Comparison of ENCODE assay signal across 14 cellular contexts in genomic region chr3:190229632-190230424, GRCh38.
A peak's percentile ranks its signal among the peaks of the same experiment; 100 is the strongest.
DNase-seq lines count a peak whose midpoint lies in the region; ATAC-seq and TF ChIP-seq lines count a peak whose summit lies in the region.
"Had no signal": no experiment of that assay in that cellular context is flagged by ENCODE, and none has a peak within 500 bp of the region (broad histone marks: within the 10 kb centered on the region; RNA-seq: fewer than 3 reads in every experiment).

No MANE protein-coding gene starts in this region.

- DNase-seq in A673 (ENCODE audit: low spot score) (peak; percentile 10), HCT116 (ENCODE audit: low read depth, low spot score) (no peak), fibroblast of lung (ENCODE audit: low read depth in 2 of 2) (peak; percentile 19 to 77), cerebellar nuclear complex (lab: John Stamatoyannopoulos, UW) (no peak), left cardiac atrium (no peak)
- no peak for DNase-seq in naive thymus-derived CD4-positive, alpha-beta T cell
- DNase-seq in stimulated activated CD4-positive, alpha-beta T cell treated with anti-CD3 and anti-CD28 coated beads, Interleukin-12 subunit alpha, Interleukin-12 subunit beta, amount 100 ng/mL, for 4 hours, result no peak
- DNase-seq: activated CD8-positive, alpha-beta T cell treated with anti-CD3 and anti-CD28 coated beads, Interleukin-2, amount 10 ng/mL, durations not matched to agents 7 days and 5 days; hypothalamus; upper lobe of right lung had no signal

- no peak overlapping the region for H3K4me3 Mint-ChIP-seq in naive thymus-derived CD4-positive, alpha-beta T cell
- H3K4me3 Mint-ChIP-seq: activated CD8-positive, alpha-beta T cell treated with anti-CD3 and anti-CD28 coated beads, Interleukin-2, amount 10 ng/mL, durations not matched to agents 7 days and 5 days; neural crest cell had no signal

- RAD21 ChIA-PET in HCT116 (lab: Charles Lee; ENCODE audit: low non-redundant PET in 1 of 2, low total read pairs in 2 of 2, uncharacterized antibody in 2 of 2, unreplicated experiment in 2 of 2), result no interaction called here

- peaks cover 0 to 10% (median 6%) of the 10 kb centered on the region in 5 donors for H3K27me3 Mint-ChIP-seq in naive thymus-derived CD4-positive, alpha-beta T cell

- ATAC-seq in HCT116 (no peak), left cardiac atrium (no peak)
- no peak for ATAC-seq in naive thymus-derived CD4-positive, alpha-beta T cell
- ATAC-seq: activated CD8-positive, alpha-beta T cell treated with anti-CD3 and anti-CD28 coated beads, Interleukin-2, amount 10 ng/mL, durations not matched to agents 7 days and 5 days; Right ventricle myocardium inferior; upper lobe of right lung had no signal

- H4K20me1 ChIP-seq in HCT116 (ENCODE audit: insufficient read depth) (no peaks in the 10 kb centered on the region), OCI-LY3 (ENCODE audit: insufficient read depth, low read length) (no peaks in the 10 kb centered on the region), fibroblast of lung (ENCODE audit: control insufficient read depth, extremely low read depth, insufficient read depth, low read length) (no peaks in the 10 kb centered on the region)

- no peak overlapping the region for H3K27ac Mint-ChIP-seq in naive thymus-derived CD4-positive, alpha-beta T cell
- H3K27ac Mint-ChIP-seq: activated CD8-positive, alpha-beta T cell treated with anti-CD3 and anti-CD28 coated beads, Interleukin-2, amount 10 ng/mL, durations not matched to agents 7 days and 5 days had no signal

- no peak for TF ChIP-seq POLR2A in HCT116 (IDR thresholded peaks at IDR 0.05; ENCODE audit: borderline replicate concordance, extremely low read depth, insufficient read depth, insufficient read length)

- no peaks in the 10 kb centered on the region for H3K4me1 Mint-ChIP-seq in naive thymus-derived CD4-positive, alpha-beta T cell
- H3K4me1 Mint-ChIP-seq: neural crest cell had no signal

- H3K79me2 ChIP-seq in HCT116 (ENCODE audit: insufficient read depth, low read length) (no peaks in the 10 kb centered on the region), OCI-LY3 (ENCODE audit: low read length) (no peaks in the 10 kb centered on the region), fibroblast of lung (ENCODE audit: control insufficient read depth, insufficient read depth, low read length) (no peaks in the 10 kb centered on the region)

- no peaks in the 10 kb centered on the region for H3K9me3 Mint-ChIP-seq in naive thymus-derived CD4-positive, alpha-beta T cell
- H3K9me3 Mint-ChIP-seq: neural crest cell had no signal

- peaks cover 34% of the 10 kb centered on the region for H3K4me1 ChIP-seq in A673 (ENCODE audit: insufficient read depth, low read length, poor library complexity, severe bottlenecking)
- peaks cover 0 to 5% of the 10 kb centered on the region in 2 experiments; a peak in 1 of 4 replicates for H3K4me1 ChIP-seq in HCT116 (ENCODE audit: control insufficient read depth in 1 of 2, insufficient read depth in 2 of 2, low read length in 2 of 2)
- H3K4me1 ChIP-seq in OCI-LY3 (ENCODE audit: low read length), result peaks cover 43% of the 10 kb centered on the region
- no peaks in the 10 kb centered on the region for H3K4me1 ChIP-seq in fibroblast of lung (ENCODE audit: control insufficient read depth, extremely low read depth, insufficient read depth, low read length)
- no peaks in the 10 kb centered on the region for H3K4me1 ChIP-seq in naive thymus-derived CD4-positive, alpha-beta T cell (ENCODE audit: control insufficient read depth in 2 of 2, insufficient read depth in 2 of 2, low read length in 2 of 2)

- TF ChIP-seq CTCF in A673 (conservative IDR thresholded peaks at IDR 0.05; ENCODE audit: low read depth, low read length) (no peak), HCT116 (IDR thresholded peaks at IDR 0.05 in 2 of 3, conservative IDR thresholded peaks at IDR 0.05 in 1 of 3; ENCODE audit: borderline replicate concordance in 1 of 3, insufficient read depth in 1 of 3, low read depth in 2 of 3, low read length in 2 of 3) (no peak), OCI-LY3 (IDR thresholded peaks at IDR 0.05; ENCODE audit: low read depth, low read length) (no peak), fibroblast of lung (conservative IDR thresholded peaks at IDR 0.05 in 1 of 2, IDR thresholded peaks at IDR 0.05 in 1 of 2; ENCODE audit: low read depth in 1 of 2, low read length in 2 of 2) (no peak)

- H3K27ac ChIP-seq in A673 (ENCODE audit: low read depth, low read length, poor library complexity, severe bottlenecking), result no peak overlapping the region
- H3K27ac ChIP-seq in HCT116 (ENCODE audit: low read depth, low read length), result no peak overlapping the region
- H3K27ac ChIP-seq in OCI-LY3 (ENCODE audit: low read length), result no peak overlapping the region
- H3K27ac ChIP-seq in fibroblast of lung (ENCODE audit: insufficient read depth, low read length), result no peak overlapping the region
- H3K27ac ChIP-seq in naive thymus-derived CD4-positive, alpha-beta T cell (ENCODE audit: low read depth, low read length), result no peak overlapping the region
- H3K27ac ChIP-seq: cardiac muscle cell, upper lobe of right lung had no signal

- intact Hi-C loops in A673 (cut with micrococcal nuclease; ENCODE audit: unreplicated experiment) (loop anchor here (5.0 kb wide), 1 partner anchor 197 kb away; no protein-coding TSS in a partner anchor), HCT116 (cut with micrococcal nuclease) (loop anchor here (5.0 to 10.0 kb wide), 2 partner anchors 192 to 465 kb away; no protein-coding TSS in a partner anchor), left cardiac atrium (cut with DNase I) (loop anchor here (5.0 to 10.0 kb wide), 4 partner anchors 92 to 195 kb away; partner anchors contain the start of genes CLDN1 (in 2 of the 2) and CLDN16 (in 1 of the 2))
- intact Hi-C loops in naive thymus-derived CD4-positive, alpha-beta T cell (cut with micrococcal nuclease), result loop anchor here (1.0 to 10.0 kb wide), 3 partner anchors 92 to 467 kb away; partner anchors contain the start of gene CLDN1 (in 1 of the 2)

- POLR2A ChIA-PET in A673 (lab: Charles Lee; ENCODE audit: low non-redundant PET), result no interaction called here
- POLR2A ChIA-PET in HCT116 (lab: Charles Lee), result no interaction called here
- POLR2A ChIA-PET in naive thymus-derived CD4-positive, alpha-beta T cell (lab: Charles Lee), result no interaction called here

- CTCF ChIA-PET in A673 (lab: Charles Lee) (no interaction called here), HCT116 (lab: Charles Lee) (no interaction called here)
- CTCF ChIA-PET in naive thymus-derived CD4-positive, alpha-beta T cell (lab: Charles Lee), result interaction anchor here (1.1 kb wide), 1 partner anchor 9 kb away, joined by 5 read pairs; no protein-coding TSS in a partner anchor

- H3K4me3 ChIP-seq in A673 (ENCODE audit: low read depth, low read length, poor library complexity, severe bottlenecking) (no peak overlapping the region), HCT116 (replicated peaks in 1 of 2; ENCODE audit: low read depth in 1 of 2, low read length in 2 of 2) (no peak overlapping the region), OCI-LY3 (ENCODE audit: low read length) (no peak overlapping the region), fibroblast of lung (replicated peaks in 1 of 4; ENCODE audit: control extremely low read depth in 1 of 4, insufficient read depth in 1 of 4, low read depth in 3 of 4, low read length in 4 of 4) (no peak overlapping the region)
- no peak overlapping the region for H3K4me3 ChIP-seq in naive thymus-derived CD4-positive, alpha-beta T cell (ENCODE audit: low read length)
- H3K4me3 ChIP-seq: cardiac muscle cell, upper lobe of right lung had no signal

- H3K9me2 ChIP-seq in HCT116 (ENCODE audit: insufficient read depth), result no peaks in the 10 kb centered on the region

- H2AFZ ChIP-seq in HCT116 (ENCODE audit: low read depth, low read length, poor library complexity, severe bottlenecking), result no peak overlapping the region
- no peak overlapping the region for H2AFZ ChIP-seq in OCI-LY3 (ENCODE audit: low read depth, low read length)
- no peak overlapping the region for H2AFZ ChIP-seq in fibroblast of lung (ENCODE audit: low read length)

- H3K9ac ChIP-seq in HCT116 (ENCODE audit: low read length) (no peak overlapping the region), OCI-LY3 (ENCODE audit: low read length) (no peak overlapping the region), fibroblast of lung (ENCODE audit: insufficient read depth, low read length) (no peak overlapping the region)

- H3K4me2 ChIP-seq in HCT116 (ENCODE audit: low read length), result peak overlapping the region; percentile 28
- H3K4me2 ChIP-seq in OCI-LY3 (ENCODE audit: low read length), result peak overlapping the region; percentile 41
- no peak overlapping the region for H3K4me2 ChIP-seq in fibroblast of lung (ENCODE audit: extremely low read depth, insufficient read depth, low read length)

- H3K9me3 ChIP-seq in A673 (ENCODE audit: low read depth, low read length, poor library complexity, severe bottlenecking) (no peaks in the 10 kb centered on the region), HCT116 (ENCODE audit: control insufficient read depth in 1 of 2, insufficient read depth in 1 of 2, low read depth in 1 of 2, low read length in 2 of 2) (no peaks in the 10 kb centered on the region), OCI-LY3 (ENCODE audit: insufficient read depth, low read length) (no peaks in the 10 kb centered on the region), fibroblast of lung (ENCODE audit: control insufficient read depth, insufficient read depth, low read depth, low read length) (no peaks in the 10 kb centered on the region)
- H3K9me3 ChIP-seq in naive thymus-derived CD4-positive, alpha-beta T cell (ENCODE audit: control insufficient read depth in 2 of 3, low read length in 3 of 3), result no peaks in the 10 kb centered on the region
- H3K9me3 ChIP-seq: upper lobe of right lung had no signal

- H3K36me3 Mint-ChIP-seq in naive thymus-derived CD4-positive, alpha-beta T cell, result no peaks in the 10 kb centered on the region

- no peaks in the 10 kb centered on the region for H3K27me3 ChIP-seq in A673 (replicated peaks; ENCODE audit: insufficient read depth, low read depth, low read length, poor library complexity)
- no peaks in the 10 kb centered on the region for H3K27me3 ChIP-seq in HCT116 (ENCODE audit: insufficient read depth, low read length)
- no peaks in the 10 kb centered on the region for H3K27me3 ChIP-seq in OCI-LY3 (ENCODE audit: low read depth, low read length)
- H3K27me3 ChIP-seq in fibroblast of lung (ENCODE audit: control insufficient read depth, insufficient read depth, low read length), result no peaks in the 10 kb centered on the region
- no peaks in the 10 kb centered on the region for H3K27me3 ChIP-seq in naive thymus-derived CD4-positive, alpha-beta T cell (ENCODE audit: control insufficient read depth in 2 of 2, insufficient read depth in 2 of 2, low read length in 2 of 2)
- H3K27me3 ChIP-seq: cardiac muscle cell, upper lobe of right lung had no signal

- no peak for TF ChIP-seq RAD21 in HCT116 (IDR thresholded peaks at IDR 0.05; ENCODE audit: low read depth)

- H3K36me3 ChIP-seq in A673 (ENCODE audit: insufficient read depth, low read length, poor library complexity, severe bottlenecking), result no peaks in the 10 kb centered on the region
- H3K36me3 ChIP-seq in HCT116 (ENCODE audit: control insufficient read depth in 1 of 2, insufficient read depth in 2 of 2, low read length in 2 of 2), result no peaks in the 10 kb centered on the region
- no peaks in the 10 kb centered on the region for H3K36me3 ChIP-seq in OCI-LY3 (replicated peaks; ENCODE audit: low read depth, low read length)
- no peaks in the 10 kb centered on the region for H3K36me3 ChIP-seq in fibroblast of lung (ENCODE audit: control insufficient read depth, insufficient read depth, low read length)
- no peaks in the 10 kb centered on the region for H3K36me3 ChIP-seq in naive thymus-derived CD4-positive, alpha-beta T cell (ENCODE audit: control insufficient read depth in 2 of 3, insufficient read depth in 3 of 3, low read length in 3 of 3)
- H3K36me3 ChIP-seq: cardiac muscle cell, upper lobe of right lung had no signal

- no TSS peak for BruUV-seq in A673 (replicated peaks; lab: Mats Ljungman, UMichigan)
- BruUV-seq in HCT116 (replicated peaks; lab: Mats Ljungman, UMichigan), result no TSS peak

Comparison
In these comparisons a context has a peak if more than half of its experiments do, and no peak if none do; other contexts are left out.
1. DNase-seq: peak in A673 (single experiment) and fibroblast of lung (2 of 2); none in HCT116 (single experiment), cerebellar nuclear complex (0 of 2), naive thymus-derived CD4-positive, alpha-beta T cell (0 of 9), stimulated activated CD4-positive, alpha-beta T cell treated with anti-CD3 and anti-CD28 coated beads, Interleukin-12 subunit alpha, Interleukin-12 subunit beta, amount 100 ng/mL, for 4 hours (single experiment) and left cardiac atrium (single experiment).